Comparison of ENCODE assay signal across 19 cellular contexts in genomic region chr5:58224661-58225060, GRCh38.
DNase-seq lines count a peak whose midpoint lies in the region; ATAC-seq and TF ChIP-seq lines count a peak whose summit lies in the region.
"Had no signal": no experiment of that assay in that cellular context is flagged by ENCODE, and none has a peak within 500 bp of the region (broad histone marks: within the 10 kb centered on the region; RNA-seq: fewer than 3 reads in every experiment).

No MANE protein-coding gene starts in this region.

- no peaks in the 10 kb centered on the region for H3K36me3 ChIP-seq in SK-N-MC (ENCODE audit: insufficient read depth, low read length)
- H3K36me3 ChIP-seq in fibroblast of lung (ENCODE audit: control insufficient read depth, insufficient read depth, low read length): no peaks in the 10 kb centered on the region
- H3K36me3 ChIP-seq in tibial artery: no peaks in the 10 kb centered on the region
- H3K36me3 ChIP-seq: Peyer's patch, SJSA1 had no signal

- H3K4me1 ChIP-seq in right cardiac atrium (ENCODE audit: control insufficient read depth, insufficient read depth, low read length) (peaks cover 2% of the 10 kb centered on the region), fibroblast of lung (ENCODE audit: control insufficient read depth, extremely low read depth, insufficient read depth, low read length) (no peaks in the 10 kb centered on the region), tibial artery (peaks cover 0 to 49% (median 12%) of the 10 kb centered on the region in 4 donors)
- H3K4me1 ChIP-seq: Peyer's patch, SJSA1 had no signal

- H3K27me3 ChIP-seq in right cardiac atrium (ENCODE audit: control insufficient read depth, insufficient read depth): no peaks in the 10 kb centered on the region
- no peaks in the 10 kb centered on the region for H3K27me3 ChIP-seq in fibroblast of lung (ENCODE audit: control insufficient read depth, insufficient read depth, low read length)
- H3K27me3 ChIP-seq in tibial artery: no peaks in the 10 kb centered on the region
- H3K27me3 ChIP-seq: Peyer's patch, SJSA1 had no signal

- TF ChIP-seq CTCF in fibroblast of lung (conservative IDR thresholded peaks at IDR 0.05 in 1 of 2, IDR thresholded peaks at IDR 0.05 in 1 of 2; ENCODE audit: low read depth in 1 of 2, low read length in 2 of 2): no peak
- no peak for TF ChIP-seq CTCF in tibial artery (IDR thresholded peaks at IDR 0.05)
- TF ChIP-seq CTCF in GM20000 (IDR thresholded peaks at IDR 0.05; ENCODE audit: extremely low read depth, missing control alignments): no peak

- no peak overlapping the region for H2AFZ ChIP-seq in fibroblast of lung (ENCODE audit: low read length)

- 37% methylated on average over 5 of the region's 5 CpGs for WGBS in right cardiac atrium

- no peaks in the 10 kb centered on the region for H4K20me1 ChIP-seq in fibroblast of lung (ENCODE audit: control insufficient read depth, extremely low read depth, insufficient read depth, low read length)

- ATAC-seq in right cardiac atrium (no peak), HG03354 (IDR thresholded peaks at IDR 0.05; ENCODE audit: poor library complexity, severe bottlenecking, unreplicated experiment) (no peak)

- H3K4me3 ChIP-seq in right cardiac atrium (ENCODE audit: low read length) (peak overlapping the region; percentile 10), SK-N-MC (peak overlapping the region; percentile 25; the same call in 1 of the 2 replicates), fibroblast of lung (replicated peaks in 1 of 4; ENCODE audit: control extremely low read depth in 1 of 4, insufficient read depth in 1 of 4, low read depth in 3 of 4, low read length in 4 of 4) (no peak overlapping the region), tibial artery (no peak overlapping the region)
- H3K4me3 ChIP-seq: Peyer's patch, SJSA1 had no signal

- no peak for DNase-seq in right cardiac atrium
- DNase-seq in cardiac septum (ENCODE audit: low spot score): no peak
- no peak for DNase-seq in SK-N-MC (ENCODE audit: low read depth, low spot score)
- no peak for DNase-seq in fibroblast of lung (ENCODE audit: low read depth in 2 of 2)
- DNase-seq in tibial artery: no peak
- no peak for DNase-seq in GM20000 (ENCODE audit: low spot score)
- DNase-seq in NCI-H345 (lab: John Stamatoyannopoulos, UW): no peak
- DNase-seq: DMS53, GDM1, KBM-7, NCI-H1105, NCI-H146, NCI-H2029, NCI-H226, NCI-H524, NCI-H774, Peyer's patch had no signal

- intact Hi-C loops in right cardiac atrium (cut with DNase I): no loop called here
- intact Hi-C loops in cardiac septum (cut with DNase I): no loop called here
- intact Hi-C loops in tibial artery (cut with DNase I; ENCODE audit: low total_unique reads): no loop called here

- no peaks in the 10 kb centered on the region for H3K79me2 ChIP-seq in fibroblast of lung (ENCODE audit: control insufficient read depth, insufficient read depth, low read length)

- H3K4me2 ChIP-seq in fibroblast of lung (ENCODE audit: extremely low read depth, insufficient read depth, low read length): peak overlapping the region; percentile 40

- no peaks in the 10 kb centered on the region for H3K9me3 ChIP-seq in right cardiac atrium (ENCODE audit: control insufficient read depth, low read length)
- H3K9me3 ChIP-seq in SK-N-MC (ENCODE audit: low read depth, low read length): no peaks in the 10 kb centered on the region
- no peaks in the 10 kb centered on the region for H3K9me3 ChIP-seq in fibroblast of lung (ENCODE audit: control insufficient read depth, insufficient read depth, low read depth, low read length)
- no peaks in the 10 kb centered on the region for H3K9me3 ChIP-seq in tibial artery
- H3K9me3 ChIP-seq: Peyer's patch, SJSA1 had no signal

- H3K27ac ChIP-seq in right cardiac atrium (ENCODE audit: low read length) (no peak overlapping the region), SK-N-MC (0 out of 2 replicates have a peak overlapping the region, but pooled peaks have one; percentile 36), fibroblast of lung (ENCODE audit: insufficient read depth, low read length) (no peak overlapping the region), tibial artery (peak overlapping the region; percentile 50 to 76)
- H3K27ac ChIP-seq: Peyer's patch, SJSA1 had no signal

- H3K9ac ChIP-seq in SK-N-MC (ENCODE audit: insufficient read length): no peak overlapping the region
- no peak overlapping the region for H3K9ac ChIP-seq in fibroblast of lung (ENCODE audit: insufficient read depth, low read length)

Comparison
In these comparisons a context has a peak if more than half of its experiments do, and no peak if none do; other contexts are left out.
1. H3K27ac ChIP-seq: peak in SK-N-MC (single experiment) and tibial artery (2 of 2); none in right cardiac atrium (single experiment) and fibroblast of lung (single experiment).
2. H3K4me3 ChIP-seq: peak in right cardiac atrium (single experiment) and SK-N-MC (single experiment); none in fibroblast of lung (0 of 4) and tibial artery (0 of 2).